ENCODE assay signal across 8 cellular contexts in the genomic region with DNA sequence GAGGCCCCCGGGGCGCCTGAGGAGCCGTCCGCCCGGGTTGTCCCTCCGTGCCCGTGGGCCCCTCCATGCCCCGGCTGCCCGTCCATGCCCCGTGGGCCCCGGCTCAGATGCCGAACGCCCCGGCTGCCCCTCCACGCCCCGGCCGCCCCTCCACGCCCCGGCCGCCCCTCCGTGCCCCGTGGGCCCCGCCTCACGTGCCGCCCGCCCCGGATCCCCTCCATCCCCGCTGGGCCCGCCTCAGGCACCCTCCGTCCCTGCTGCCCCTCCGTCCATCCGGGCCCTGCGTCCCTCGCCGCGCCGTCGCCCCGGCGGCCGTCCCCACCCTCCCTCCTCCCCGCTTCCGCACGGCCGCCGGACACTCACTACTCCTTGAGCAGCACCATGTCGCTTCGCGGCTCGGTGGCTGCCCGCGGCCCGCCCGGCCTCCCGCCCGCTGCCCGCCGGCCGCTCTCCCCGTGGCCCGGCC. TPM values are rescaled to one million over a fixed set of nuclear protein-coding genes. Genes with fewer than 3 reads are reported as not detected.
DNase-seq lines count a peak whose midpoint lies in the region; ATAC-seq, FAIRE-seq and TF ChIP-seq lines count a peak whose summit lies in the region.

No MANE protein-coding gene starts in this region.

- H3K4me1 ChIP-seq in Caco-2 (peaks cover 8% of the 10 kb centered on the region; the same call in 1 of the 2 replicates), ascending aorta (peaks cover 7 to 17% of the 10 kb centered on the region in 2 donors), kidney (ENCODE audit: control insufficient read depth in 1 of 2, insufficient read depth in 1 of 2, low read depth in 1 of 2, low read length in 2 of 2) (peaks cover 24 to 26% of the 10 kb centered on the region in 2 donors)

- CTCF ChIA-PET in Caco-2 (lab: Charles Lee), result interaction anchor here (0.6 to 1.7 kb wide), 6 partner anchors 12 to 182 kb away, joined by 3 to 8 read pairs (median 4); partner anchors contain the start of gene INPP5K

- no peaks in the 10 kb centered on the region for H3K27me3 Mint-ChIP-seq in Caco-2 (ENCODE audit: insufficient read depth, unreplicated experiment)

- H3K4me3 Mint-ChIP-seq in Caco-2 (ENCODE audit: unreplicated experiment), result peak overlapping the region; percentile 86

- H3K36me3 Mint-ChIP-seq in Caco-2 (ENCODE audit: insufficient read depth, unreplicated experiment), result peaks cover 34% of the 10 kb centered on the region

- peaks cover 33% of the 10 kb centered on the region for H3K4me1 Mint-ChIP-seq in Caco-2 (ENCODE audit: low read depth, unreplicated experiment)

- H3K9me3 ChIP-seq in Caco-2 (no peaks in the 10 kb centered on the region), ascending aorta (no peaks in the 10 kb centered on the region), kidney (ENCODE audit: control insufficient read depth in 1 of 2, low read length in 2 of 2) (no peaks in the 10 kb centered on the region)

- peak overlapping the region; percentile 96 for H3K4me3 ChIP-seq in Caco-2 (ENCODE audit: low read depth, low read length)
- H3K4me3 ChIP-seq in HL-60 (replicated peaks; ENCODE audit: insufficient read depth, low read length), result peak overlapping the region; percentile 65
- peak overlapping the region; percentile 97 to 98 for H3K4me3 ChIP-seq in ascending aorta
- H3K4me3 ChIP-seq in kidney (ENCODE audit: low read length in 2 of 2), result peak overlapping the region; percentile 55 to 70

- DNase-seq in Caco-2 (no peak), HL-60 (ENCODE audit: low read depth in 1 of 2, low spot score in 1 of 2) (no peak), ascending aorta (ENCODE audit: low spot score in 2 of 2) (no peak), kidney (peak; percentile 90), substantia nigra (lab: John Stamatoyannopoulos, UW) (peak in 15 of 49 donors; percentile 46 to 74 (median 62)), DMS153 treated with DMSO at 0.1 percent for 48 hours (lab: John Stamatoyannopoulos, UW; ENCODE audit: unreplicated experiment) (no peak), cortex of kidney (lab: John Stamatoyannopoulos, UW) (no peak)

- POLR2A ChIA-PET in Caco-2 (lab: Charles Lee), result interaction anchor here (0.6 to 1.0 kb wide), 5 partner anchors 9 to 87 kb away, joined by 3 to 6 read pairs (median 4); partner anchors contain the start of genes INPP5K, RILP and SLC43A2

- peak in 1 of 2 experiments; percentile 4 for TF ChIP-seq CTCF in Caco-2 (IDR thresholded peaks at IDR 0.05; ENCODE audit: insufficient read depth in 1 of 2, low read depth in 1 of 2, low read length in 1 of 2, severe bottlenecking in 1 of 2, unreplicated experiment in 1 of 2)
- no peak for TF ChIP-seq CTCF in HL-60 (IDR thresholded peaks at IDR 0.05; ENCODE audit: insufficient read depth, low read length)
- no peak for TF ChIP-seq CTCF in ascending aorta (IDR thresholded peaks at IDR 0.05)
- no peak for TF ChIP-seq CTCF in kidney (IDR thresholded peaks at IDR 0.05; ENCODE audit: borderline replicate concordance, extremely low read depth, insufficient read depth)

- intact Hi-C loops in Caco-2 (cut with micrococcal nuclease; ENCODE audit: unreplicated experiment), result loop anchor here (1.0 to 5.0 kb wide), 2 partner anchors 35 to 68 kb away; no protein-coding TSS in a partner anchor
- intact Hi-C loops in ascending aorta (cut with DNase I), result loop anchor here (5.0 to 10.0 kb wide), 2 partner anchors 155 to 483 kb away; partner anchors contain the start of gene OVCA2
- intact Hi-C loops in kidney (cut with DNase I), result no loop called here

- no peaks in the 10 kb centered on the region for H3K9me3 Mint-ChIP-seq in Caco-2 (ENCODE audit: unreplicated experiment)

- BruUV-seq in Caco-2 (replicated peaks; lab: Mats Ljungman, UMichigan), result no TSS peak

- peak overlapping the region in 1 of 2 donors; percentile 65 for H3K9ac ChIP-seq in kidney (ENCODE audit: low read length in 2 of 2)

- peak; percentile 27 for ATAC-seq in GM21360 (IDR thresholded peaks at IDR 0.05; ENCODE audit: unreplicated experiment)

- H3K27ac Mint-ChIP-seq in Caco-2 (ENCODE audit: unreplicated experiment), result no peak overlapping the region

- H3K27ac ChIP-seq in HL-60 (replicated peaks), result no peak overlapping the region
- H3K27ac ChIP-seq in ascending aorta, result peak overlapping the region; percentile 89 to 91
- H3K27ac ChIP-seq in kidney (ENCODE audit: low read depth in 2 of 2, low read length in 2 of 2), result peak overlapping the region; percentile 67 to 85
- peak overlapping the region; percentile 42 for H3K27ac ChIP-seq in substantia nigra (ENCODE audit: low read depth, low read length, poor library complexity, severe bottlenecking)

- FAIRE-seq in kidney (lab: Jason Lieb, UNC), result no peak

- H3K36me3 ChIP-seq in Caco-2 (ENCODE audit: control insufficient read depth, insufficient read depth, low read length), result no peaks in the 10 kb centered on the region; the same call in 1 of the 2 replicates
- H3K36me3 ChIP-seq in ascending aorta, result no peaks in the 10 kb centered on the region
- peaks cover 0 to 2% of the 10 kb centered on the region in 2 donors for H3K36me3 ChIP-seq in kidney (ENCODE audit: control insufficient read depth in 1 of 2, insufficient read depth in 2 of 2, low read length in 2 of 2)

- H3K27me3 ChIP-seq in Caco-2 (replicated peaks; ENCODE audit: control insufficient read depth, insufficient read depth, low read length) (no peaks in the 10 kb centered on the region), HL-60 (ENCODE audit: insufficient read depth, poor library complexity, severe bottlenecking) (no peaks in the 10 kb centered on the region), ascending aorta (no peaks in the 10 kb centered on the region)

RNA-seq across cellular contexts. Expression of gene PITPNA, which starts 0.4 kb away (rescaled TPM):
- total RNA-seq in Caco-2 (2022), result 103 and 106 TPM in 2 replicates
- 15.9 TPM for total RNA-seq in ascending aorta
- total RNA-seq in kidney, result 88.5 TPM
- 45.2 TPM for polyA plus RNA-seq in kidney (ENCODE audit: insufficient read depth, low read depth, low replicate concordance)

RNA-seq across cellular contexts. Expression of gene INPP5K, which starts 45.8 kb away (rescaled TPM):
- total RNA-seq in Caco-2 (2022) (24.1 and 27.3 TPM in 2 replicates), ascending aorta (73.7 TPM), kidney (46.2 TPM)
- 36.1 TPM for polyA plus RNA-seq in kidney (ENCODE audit: insufficient read depth, low read depth, low replicate concordance)
